ENCODE assay signal across 13 cellular contexts in genomic region chr21:39891863-39892262, GRCh38. TPM values are rescaled to one million over a fixed set of nuclear protein-coding genes. Genes with fewer than 3 reads are reported as not detected.
DNase-seq lines count a peak whose midpoint lies in the region; TF ChIP-seq lines count a peak whose summit lies in the region.
"Not testable (repeated sequence)": the region's sequence is repeated elsewhere in the genome, so short reads cannot be mapped to it uniquely, and the experiment has no call there.
"Had no signal": no experiment of that assay in that cellular context is flagged by ENCODE, and none has a peak within 500 bp of the region (broad histone marks: within the 10 kb centered on the region; RNA-seq: fewer than 3 reads in every experiment).

No MANE protein-coding gene starts in this region.

- WGBS in thyroid gland, 2 donors: 28 to 45% methylated on average over 12 of the region's 12 CpGs

- intact Hi-C loops in thyroid gland (cut with DNase I): not testable (repeated sequence)

- H3K27ac ChIP-seq in thyroid gland: peak overlapping the region; percentile 59 to 65 (median 65)

- DNase-seq in left kidney (ENCODE audit: low read depth, low spot score) (peak; percentile 40), thyroid gland (peak; percentile 75 to 77)

- H3K4me1 Mint-ChIP-seq in nephron: peaks cover 12% of the 10 kb centered on the region

- peak in 1 of 2 donors; percentile 61 for TF ChIP-seq POLR2A in thyroid gland (IDR thresholded peaks at IDR 0.05)

- H3K4me1 ChIP-seq in thyroid gland: peaks cover 22 to 30% of the 10 kb centered on the region in 2 donors

- not testable (repeated sequence) for H3K36me3 ChIP-seq in thyroid gland

- TF ChIP-seq CTCF in nephron (IDR thresholded peaks at IDR 0.05; ENCODE audit: unreplicated experiment in 3 of 3); thyroid gland (IDR thresholded peaks at IDR 0.05): not testable (repeated sequence)

- H3K4me3 ChIP-seq in thyroid gland (replicated peaks in 1 of 3): not testable (repeated sequence)

- H3K9me3 ChIP-seq in thyroid gland: not testable (repeated sequence)

- peaks cover 14% of the 10 kb centered on the region for H3K27me3 Mint-ChIP-seq in nephron (ENCODE audit: low read depth)

- H3K9me3 Mint-ChIP-seq in nephron: not testable (repeated sequence)

- peak overlapping the region in 1 of 3 experiments; percentile 7 for H3K4me3 Mint-ChIP-seq in nephron

- peak overlapping the region; percentile 12 to 66 (median 43) for H3K27ac Mint-ChIP-seq in nephron

- H3K27me3 ChIP-seq in thyroid gland: not testable (repeated sequence)

- not testable (repeated sequence) for H3K36me3 Mint-ChIP-seq in nephron (ENCODE audit: low read depth)

RNA-seq across cellular contexts. Expression of gene PCP4, which starts 24.6 kb away (rescaled TPM):
- 100 to 1,000 TPM in 3 of 4 donors, 10 to 100 TPM in 1; 67.9 to 318 (median 238) TPM for total RNA-seq in thyroid gland
- total RNA-seq: A172; A673; B cell; Calu3; CD4-positive, alpha-beta memory T cell; CD4-positive, alpha-beta T cell; CD4-positive, CD25-positive, alpha-beta regulatory T cell; CD8-positive, alpha-beta memory T cell; CD8-positive, alpha-beta T cell; Daoy had no signal
